In genomic region chr5:1125030-1125357, GRCh38 we compare ENCODE assay signal across 12 cellular contexts. TPM values are rescaled to one million over a fixed set of nuclear protein-coding genes. Genes with fewer than 3 reads are reported as not detected.
DNase-seq lines count a peak whose midpoint lies in the region; ATAC-seq and TF ChIP-seq lines count a peak whose summit lies in the region.
"Had no signal": no experiment of that assay in that cellular context is flagged by ENCODE, and none has a peak within 500 bp of the region (broad histone marks: within the 10 kb centered on the region; RNA-seq: fewer than 3 reads in every experiment).

No MANE protein-coding gene starts in this region.

- 10 to 15% methylated on average over 6 of the region's 6 CpGs for WGBS in heart right ventricle, 2 donors

- H3K36me3 ChIP-seq in adipocyte (ENCODE audit: control insufficient read depth, insufficient read depth, low read length, severe bottlenecking) (no peaks in the 10 kb centered on the region), heart right ventricle (no peaks in the 10 kb centered on the region)

- H3K4me1 ChIP-seq in adipocyte (ENCODE audit: control insufficient read depth, insufficient read depth, low read length) (peaks cover 15% of the 10 kb centered on the region), heart right ventricle (peaks cover 30 to 98% (median 61%) of the 10 kb centered on the region in 9 donors)

- ATAC-seq in heart right ventricle (peak; percentile 40 to 79 (median 65)), sciatic nerve (peak; percentile 94)

- peak overlapping the region; percentile 61 to 93 (median 88) for H3K27ac ChIP-seq in heart right ventricle
- H3K27ac ChIP-seq: skin epidermis had no signal

- H3K27me3 ChIP-seq in adipocyte (replicated peaks; ENCODE audit: control insufficient read depth, insufficient read depth, low read length) (peaks cover 51% of the 10 kb centered on the region), heart right ventricle (no peaks in the 10 kb centered on the region)

- H3K9me3 ChIP-seq in adipocyte (ENCODE audit: control insufficient read depth, low read length) (no peaks in the 10 kb centered on the region), heart right ventricle (no peaks in the 10 kb centered on the region)

- no peak overlapping the region for H3K9ac ChIP-seq in adipocyte (ENCODE audit: low read length)

- H3K4me3 ChIP-seq in adipocyte (ENCODE audit: low read length) (no peak overlapping the region), heart right ventricle (peak overlapping the region in 2 of 10 donors; percentile 15 to 19)
- H3K4me3 ChIP-seq: skin epidermis had no signal

- intact Hi-C loops in heart right ventricle (cut with DNase I) (loop anchor here in 1 of 10 donors (5.0 kb wide), 1 partner anchor 33 kb away; no protein-coding TSS in a partner anchor), sciatic nerve (cut with DNase I) (no loop called here)

- DNase-seq in GM03348 (ENCODE audit: low spot score) (peak; percentile 65), adipocyte (ENCODE audit: low read depth) (peak; percentile 42), heart right ventricle (peak; percentile 67 to 87), sciatic nerve (ENCODE audit: low spot score) (no peak), DMS79 treated with DMSO at 0.1 percent for 48 hours (lab: John Stamatoyannopoulos, UW) (no peak), AG20443 (ENCODE audit: low spot score) (no peak)
- no peak for DNase-seq in stimulated activated CD4-positive, alpha-beta T cell treated with anti-CD3 and anti-CD28 coated beads, Interleukin-1b, Interleukin-23, amount 100 ng/mL, for 48 hours
- DNase-seq in stimulated activated naive CD4-positive, alpha-beta T cell (lab: John Stamatoyannopoulos, UW), result no peak
- DNase-seq: CD4-positive, alpha-beta T cell; hypothalamus; NCI-H1092 had no signal

- TF ChIP-seq CTCF in heart right ventricle (IDR thresholded peaks at IDR 0.05), result no peak

RNA-seq across cellular contexts. Expression of gene SLC12A7, which starts 13.1 kb away (rescaled TPM):
- 100 to 1,000 TPM; 122 to 208 (median 146) TPM for total RNA-seq in heart right ventricle
- 100 to 1,000 TPM in 1 of 2 donors, 10 to 100 TPM in 1; 36.3 to 145 TPM for polyA plus RNA-seq in heart right ventricle
- total RNA-seq in sciatic nerve, result 31.7 TPM

Comparison
In these comparisons a context has a peak if more than half of its experiments do, and no peak if none do; other contexts are left out.
1. DNase-seq: peak in GM03348 (single experiment), adipocyte (single experiment) and heart right ventricle (2 of 2); none in sciatic nerve (single experiment), DMS79 treated with DMSO at 0.1 percent for 48 hours (single experiment), stimulated activated CD4-positive, alpha-beta T cell treated with anti-CD3 and anti-CD28 coated beads, Interleukin-1b, Interleukin-23, amount 100 ng/mL, for 48 hours (single experiment), stimulated activated naive CD4-positive, alpha-beta T cell (0 of 6) and AG20443 (single experiment).